Comparison of ENCODE assay signal across 16 cellular contexts in genomic region chr14:43687866-43688265, GRCh38.
DNase-seq lines count a peak whose midpoint lies in the region; ATAC-seq, FAIRE-seq and TF ChIP-seq lines count a peak whose summit lies in the region.
"Had no signal": no experiment of that assay in that cellular context is flagged by ENCODE, and none has a peak within 500 bp of the region (broad histone marks: within the 10 kb centered on the region; RNA-seq: fewer than 3 reads in every experiment).

No MANE protein-coding gene starts in this region.

- TF ChIP-seq CTCF in A549 (IDR thresholded peaks at IDR 0.05): no peak
- no peak for TF ChIP-seq CTCF in choroid plexus epithelial cell (conservative IDR thresholded peaks at IDR 0.05; ENCODE audit: low read depth, low read length)
- TF ChIP-seq CTCF in lung (IDR thresholded peaks at IDR 0.05; ENCODE audit: control extremely low read depth, extremely low read depth): no peak
- TF ChIP-seq CTCF in stomach (IDR thresholded peaks at IDR 0.05): no peak

- FAIRE-seq in A549 (lab: Jason Lieb, UNC): no peak

- no peaks in the 10 kb centered on the region for H3K36me3 ChIP-seq in Karpas-422 (ENCODE audit: insufficient read depth, low read length)
- H3K36me3 ChIP-seq in lung (ENCODE audit: control insufficient read depth in 2 of 2, insufficient read depth in 2 of 2, low read length in 2 of 2): no peaks in the 10 kb centered on the region
- no peaks in the 10 kb centered on the region for H3K36me3 ChIP-seq in stomach
- H3K36me3 ChIP-seq: brain microvascular endothelial cell, right lobe of liver, upper lobe of left lung had no signal

- TF ChIP-seq RAD21 in A549 (conservative IDR thresholded peaks at IDR 0.05 in 1 of 2, IDR thresholded peaks at IDR 0.05 in 1 of 2): no peak

- H3K9ac ChIP-seq in Karpas-422 (ENCODE audit: low read length): no peak overlapping the region

- H3K9me3 ChIP-seq in A549 (no peaks in the 10 kb centered on the region), Karpas-422 (ENCODE audit: low read length) (no peaks in the 10 kb centered on the region), lung (ENCODE audit: control insufficient read depth in 2 of 2, insufficient read depth in 1 of 2, low read length in 1 of 2) (no peaks in the 10 kb centered on the region), stomach (no peaks in the 10 kb centered on the region)
- H3K9me3 ChIP-seq: right lobe of liver, upper lobe of left lung had no signal

- CTCF ChIA-PET in A549 (lab: Yijun Ruan, JAX): no interaction called here

- H3K4me3 ChIP-seq in A549: no peak overlapping the region
- no peak overlapping the region for H3K4me3 ChIP-seq in Karpas-422 (ENCODE audit: low read length)
- H3K4me3 ChIP-seq in choroid plexus epithelial cell (ENCODE audit: low read depth, low read length): no peak overlapping the region
- no peak overlapping the region for H3K4me3 ChIP-seq in lung
- no peak overlapping the region for H3K4me3 ChIP-seq in stomach
- H3K4me3 ChIP-seq: right lobe of liver, upper lobe of left lung had no signal

- peak overlapping the region; percentile 79 for H2AFZ ChIP-seq in Karpas-422 (ENCODE audit: low read length)

- POLR2A ChIA-PET in A549 (lab: Yijun Ruan, JAX): no interaction called here

- TF ChIP-seq EP300 in A549 (IDR thresholded peaks at IDR 0.05) (no peak), stomach (IDR thresholded peaks at IDR 0.05) (no peak)

- ATAC-seq in A549 (no peak), lung (ENCODE audit: insufficient read depth, low FRiP score) (peak; percentile 75), HG02759 (IDR thresholded peaks at IDR 0.05; ENCODE audit: unreplicated experiment) (no peak), GM19395 (IDR thresholded peaks at IDR 0.05; ENCODE audit: unreplicated experiment) (no peak)
- ATAC-seq: right lobe of liver had no signal

- 17% methylated on average over 3 of the region's 3 CpGs for WGBS in A549 (ENCODE audit: missing lambda C conversion rate)
- 46 to 67% methylated on average over 3 of the region's 3 CpGs for WGBS in lung, 2 donors
- 25 to 34% (median 29%) methylated on average over 3 of the region's 3 CpGs for WGBS in stomach, 5 donors

- TF ChIP-seq POLR2A in A549 (IDR thresholded peaks at IDR 0.05; ENCODE audit: low read length) (no peak), stomach (IDR thresholded peaks at IDR 0.05) (no peak)

- intact Hi-C loops in stomach (cut with DNase I; ENCODE audit: low total_unique reads): no loop called here

- DNase-seq in A549 (ENCODE audit: low read depth in 1 of 2, low spot score in 1 of 2): peak in 1 of 2 experiments; percentile 19
- DNase-seq in Karpas-422: no peak
- DNase-seq in choroid plexus epithelial cell (ENCODE audit: low read depth): peak; percentile 18
- no peak for DNase-seq in lung (ENCODE audit: low spot score)
- DNase-seq in stomach: no peak
- DNase-seq in activated effector memory CD4-positive, alpha-beta T cell treated with Interleukin-2 at 50 U/mL for 16 hours: no peak
- DNase-seq: brain microvascular endothelial cell; head of caudate nucleus; NCI-H1092; NCI-H2227 treated with DMSO at 0.1 percent for 48 hours; nephron progenitor cell; right lobe of liver; stimulated activated CD4-positive, alpha-beta T cell treated with anti-CD3 and anti-CD28 coated beads, Interleukin-4, amount 100 ng/mL, for 24 hours; upper lobe of left lung had no signal

- H3K4me1 ChIP-seq in A549 (no peaks in the 10 kb centered on the region), Karpas-422 (ENCODE audit: low read length) (no peaks in the 10 kb centered on the region), lung (ENCODE audit: control insufficient read depth in 2 of 2, insufficient read depth in 2 of 2, low read length in 2 of 2) (no peaks in the 10 kb centered on the region), stomach (no peaks in the 10 kb centered on the region)
- H3K4me1 ChIP-seq: right lobe of liver, upper lobe of left lung had no signal

- H3K4me2 ChIP-seq in A549 (peak overlapping the region; percentile 26; the same call in 2 of the 3 replicates), Karpas-422 (ENCODE audit: low read depth, low read length, poor library complexity, severe bottlenecking) (no peak overlapping the region)

- H3K9me2 ChIP-seq in Karpas-422 (replicated peaks; ENCODE audit: insufficient read depth, low read length): no peaks in the 10 kb centered on the region

- no peaks in the 10 kb centered on the region for H4K20me1 ChIP-seq in Karpas-422 (ENCODE audit: insufficient read depth, low read depth, low read length)

- H3K27me3 ChIP-seq in Karpas-422 (ENCODE audit: low read length): no peaks in the 10 kb centered on the region
- H3K27me3 ChIP-seq in lung (ENCODE audit: control insufficient read depth, insufficient read depth): no peaks in the 10 kb centered on the region
- no peaks in the 10 kb centered on the region for H3K27me3 ChIP-seq in stomach
- H3K27me3 ChIP-seq: brain microvascular endothelial cell, right lobe of liver, upper lobe of left lung had no signal

- no peaks in the 10 kb centered on the region for H3K79me2 ChIP-seq in Karpas-422 (ENCODE audit: low read length)

- H3K27ac ChIP-seq in A549: no peak overlapping the region
- H3K27ac ChIP-seq in Karpas-422 (ENCODE audit: low read length): no peak overlapping the region
- H3K27ac ChIP-seq in lung (ENCODE audit: low read depth in 1 of 2, low read length in 1 of 2): no peak overlapping the region
- H3K27ac ChIP-seq in stomach: no peak overlapping the region
- H3K27ac ChIP-seq: brain microvascular endothelial cell, right lobe of liver, upper lobe of left lung had no signal

TF ChIP-seq in A549, 52 proteins besides CTCF, POLR2A, EP300 and RAD21:
- no peak for TF ChIP-seq REST (IDR thresholded peaks at IDR 0.05)
- no peak for TF ChIP-seq FOSB (CRISPR knock-in tag; IDR thresholded peaks at IDR 0.05)
- no peak for TF ChIP-seq CBX2 (IDR thresholded peaks at IDR 0.05; ENCODE audit: borderline replicate concordance, low read depth)
- no peak for TF ChIP-seq MAZ (IDR thresholded peaks at IDR 0.05; ENCODE audit: borderline replicate concordance, low read depth, low read length)
- TF ChIP-seq BHLHE40 (IDR thresholded peaks at IDR 0.05; ENCODE audit: low read depth, low read length): no peak
- no peak for TF ChIP-seq KDM5A (IDR thresholded peaks at IDR 0.05)
- TF ChIP-seq FOSL2 (IDR thresholded peaks at IDR 0.05): no peak
- no peak for TF ChIP-seq FOSL2 (CRISPR knock-in tag; IDR thresholded peaks at IDR 0.05)
- TF ChIP-seq BCL3 (IDR thresholded peaks at IDR 0.05): no peak
- TF ChIP-seq HOXB13 (CRISPR knock-in tag; IDR thresholded peaks at IDR 0.05; ENCODE audit: low read depth): no peak
- no peak for TF ChIP-seq MYC (IDR thresholded peaks at IDR 0.05; ENCODE audit: borderline replicate concordance, low read length)
TF ChIP-seq in A549: peak in this region for 0.
